ENCODE assay signal across 1 cellular context in the genomic region with DNA sequence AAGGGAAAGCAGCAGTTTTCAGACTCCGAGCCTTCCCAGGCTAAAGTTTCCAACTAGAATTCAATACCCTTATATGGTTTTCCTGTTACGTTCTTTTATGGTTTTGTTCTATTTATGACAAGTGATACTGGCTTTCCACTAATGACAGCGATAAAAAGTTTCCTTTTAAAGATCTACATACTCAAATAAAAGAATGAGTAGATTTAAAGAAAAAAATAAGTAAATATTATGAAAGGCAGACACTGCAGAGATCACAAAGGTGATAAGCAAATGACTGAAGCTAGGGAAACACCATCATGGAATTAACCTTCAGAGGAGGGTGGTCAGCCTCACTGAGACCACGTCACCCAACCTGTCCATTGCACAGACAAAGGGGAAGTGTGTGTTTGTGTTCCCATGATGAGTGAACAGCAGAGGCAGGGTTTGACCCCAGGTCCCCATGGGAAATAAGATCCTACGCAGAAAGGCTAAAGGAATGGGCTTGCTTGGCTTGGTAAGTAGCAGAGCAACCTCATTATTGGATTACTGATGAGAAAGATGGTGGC.
TF ChIP-seq lines count a peak whose summit lies in the region.

No MANE protein-coding gene starts in this region.

TF ChIP-seq in IMR-90, 13 proteins besides CTCF, POLR2A, EP300 and RAD21:
- TF ChIP-seq SMC3 (IDR thresholded peaks at IDR 0.05; ENCODE audit: low read depth, low read length), result no peak
- TF ChIP-seq FOS (IDR thresholded peaks at IDR 0.05; ENCODE audit: low read depth, low read length), result no peak
- no peak for TF ChIP-seq CEBPB (IDR thresholded peaks at IDR 0.05; ENCODE audit: low read depth, low read length)
- TF ChIP-seq, protein P1, sequence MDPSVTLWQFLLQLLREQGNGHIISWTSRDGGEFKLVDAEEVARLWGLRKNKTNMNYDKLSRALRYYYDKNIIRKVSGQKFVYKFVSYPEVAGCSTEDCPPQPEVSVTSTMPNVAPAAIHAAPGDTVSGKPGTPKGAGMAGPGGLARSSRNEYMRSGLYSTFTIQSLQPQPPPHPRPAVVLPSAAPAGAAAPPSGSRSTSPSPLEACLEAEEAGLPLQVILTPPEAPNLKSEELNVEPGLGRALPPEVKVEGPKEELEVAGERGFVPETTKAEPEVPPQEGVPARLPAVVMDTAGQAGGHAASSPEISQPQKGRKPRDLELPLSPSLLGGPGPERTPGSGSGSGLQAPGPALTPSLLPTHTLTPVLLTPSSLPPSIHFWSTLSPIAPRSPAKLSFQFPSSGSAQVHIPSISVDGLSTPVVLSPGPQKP (IDR thresholded peaks at IDR 0.05; ENCODE audit: borderline replicate concordance, low read depth, low read length), result no peak
- TF ChIP-seq, protein P2, sequence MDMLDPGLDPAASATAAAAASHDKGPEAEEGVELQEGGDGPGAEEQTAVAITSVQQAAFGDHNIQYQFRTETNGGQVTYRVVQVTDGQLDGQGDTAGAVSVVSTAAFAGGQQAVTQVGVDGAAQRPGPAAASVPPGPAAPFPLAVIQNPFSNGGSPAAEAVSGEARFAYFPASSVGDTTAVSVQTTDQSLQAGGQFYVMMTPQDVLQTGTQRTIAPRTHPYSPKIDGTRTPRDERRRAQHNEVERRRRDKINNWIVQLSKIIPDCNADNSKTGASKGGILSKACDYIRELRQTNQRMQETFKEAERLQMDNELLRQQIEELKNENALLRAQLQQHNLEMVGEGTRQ (IDR thresholded peaks at IDR 0.05; ENCODE audit: low read depth, low read length), result no peak
- TF ChIP-seq MXI1 (IDR thresholded peaks at IDR 0.05; ENCODE audit: borderline replicate concordance, low read depth, low read length), result no peak
- TF ChIP-seq RFX5 (IDR thresholded peaks at IDR 0.05; ENCODE audit: low read depth, low read length), result no peak
- no peak for TF ChIP-seq MAFK (IDR thresholded peaks at IDR 0.05; ENCODE audit: low read depth, low read length)
- no peak for TF ChIP-seq BHLHE40 (IDR thresholded peaks at IDR 0.05; ENCODE audit: low read depth, low read length)
- no peak for TF ChIP-seq CHD1 (IDR thresholded peaks at IDR 0.05; ENCODE audit: low read depth, low read length)
- no peak for TF ChIP-seq NFE2L2 (IDR thresholded peaks at IDR 0.05; ENCODE audit: low read depth, low read length)
- TF ChIP-seq MAZ (IDR thresholded peaks at IDR 0.05; ENCODE audit: borderline replicate concordance, low read depth, low read length), result no peak
- TF ChIP-seq RCOR1 (IDR thresholded peaks at IDR 0.05; ENCODE audit: insufficient replicate concordance, low read length), result no peak
